ENCODE assay signal across 8 cellular contexts in the genomic region with DNA sequence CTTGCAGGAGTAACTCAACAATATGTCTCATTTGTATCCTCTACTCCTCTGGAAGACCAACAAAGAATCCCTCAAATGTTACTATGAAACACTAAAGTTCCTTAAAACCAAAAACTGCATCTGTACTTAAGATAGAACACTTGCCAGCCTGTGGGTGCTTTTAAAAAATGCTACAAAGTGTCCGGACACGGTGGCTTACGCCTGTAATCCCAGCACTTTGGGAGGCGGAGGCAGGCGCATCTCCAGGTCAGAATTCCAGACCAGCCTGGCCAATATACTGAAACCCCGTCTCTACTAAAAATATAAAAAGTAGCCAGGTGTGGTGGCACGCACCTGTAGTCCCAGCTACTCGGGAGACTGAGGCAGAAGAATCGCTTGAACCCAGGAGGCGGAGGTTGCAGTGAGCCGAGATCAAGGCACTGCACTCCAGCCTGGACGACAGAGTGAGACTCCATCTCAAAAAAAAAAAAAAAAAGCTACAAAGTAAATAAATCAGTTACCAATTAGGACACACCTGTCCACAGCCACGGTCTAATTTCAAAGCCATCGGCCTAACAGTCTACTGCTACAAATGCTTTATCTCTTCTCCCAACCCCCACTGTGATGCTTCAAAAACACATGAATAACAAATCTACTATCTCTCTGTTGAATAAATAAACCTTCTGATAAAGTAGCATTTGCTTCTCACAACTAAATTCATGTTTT. TPM values are rescaled to one million over a fixed set of nuclear protein-coding genes. Genes with fewer than 3 reads are reported as not detected.
DNase-seq lines count a peak whose midpoint lies in the region; ATAC-seq and TF ChIP-seq lines count a peak whose summit lies in the region.
"Not testable (repeated sequence)": the region's sequence is repeated elsewhere in the genome, so short reads cannot be mapped to it uniquely, and the experiment has no call there.

No MANE protein-coding gene starts in this region.

- not testable (repeated sequence) for DNase-seq in GM12865 (ENCODE audit: low read depth); SJCRH30; epithelial cell of esophagus (ENCODE audit: low read depth); memory B cell (ENCODE audit: low spot score in 2 of 2); retinal pigment epithelial cell (ENCODE audit: low read depth)
- DNase-seq in NCI-H146 treated with DMSO at 0.1 percent for 48 hours (lab: John Stamatoyannopoulos, UW; ENCODE audit: unreplicated experiment) = peak; percentile 69

- H3K27ac Mint-ChIP-seq in activated naive CD8-positive, alpha-beta T cell = peak overlapping the region; percentile 64
- H3K27ac Mint-ChIP-seq in memory B cell = peak overlapping the region; percentile 98

- peak overlapping the region; percentile 97 for H3K4me3 Mint-ChIP-seq in activated naive CD8-positive, alpha-beta T cell
- H3K4me3 Mint-ChIP-seq in memory B cell = peak overlapping the region; percentile 49

- peak overlapping the region; percentile 93 for H3K4me3 ChIP-seq in GM12865 (ENCODE audit: low read depth, low read length)
- peak overlapping the region; percentile 87 for H3K4me3 ChIP-seq in SJCRH30
- H3K4me3 ChIP-seq in epithelial cell of esophagus (ENCODE audit: low read length) = peak overlapping the region; percentile 99
- peak overlapping the region; percentile 85 for H3K4me3 ChIP-seq in retinal pigment epithelial cell (ENCODE audit: low read length)

- H3K27me3 ChIP-seq in SJCRH30 = not testable (repeated sequence)

- peaks cover 12% of the 10 kb centered on the region for H3K4me1 ChIP-seq in SJCRH30

- peak overlapping the region; percentile 88 for H3K27ac ChIP-seq in 22Rv1
- not testable (repeated sequence) for H3K27ac ChIP-seq in SJCRH30

- peaks cover 32% of the 10 kb centered on the region for H3K36me3 ChIP-seq in SJCRH30

- H3K36me3 Mint-ChIP-seq in activated naive CD8-positive, alpha-beta T cell = not testable (repeated sequence)
- H3K36me3 Mint-ChIP-seq in memory B cell = peaks cover 11% of the 10 kb centered on the region

- not testable (repeated sequence) for ATAC-seq in memory B cell (ENCODE audit: low read depth)

- H3K4me1 Mint-ChIP-seq in activated naive CD8-positive, alpha-beta T cell (ENCODE audit: low read depth) = peaks cover 51% of the 10 kb centered on the region
- peaks cover 23% of the 10 kb centered on the region for H3K4me1 Mint-ChIP-seq in memory B cell

- not testable (repeated sequence) for H3K9me3 ChIP-seq in SJCRH30 (replicated peaks)

- H3K27me3 Mint-ChIP-seq in activated naive CD8-positive, alpha-beta T cell; memory B cell: not testable (repeated sequence)

- TF ChIP-seq CTCF in 22Rv1 (IDR thresholded peaks at IDR 0.05); GM12865 (IDR thresholded peaks at IDR 0.05; ENCODE audit: insufficient read depth, low read depth, low read length, missing control alignments); epithelial cell of esophagus (IDR thresholded peaks at IDR 0.05; ENCODE audit: insufficient read depth, low read depth, low read length, missing control alignments); retinal pigment epithelial cell (conservative IDR thresholded peaks at IDR 0.05; ENCODE audit: low read depth, low read length): not testable (repeated sequence)

- H3K9me3 Mint-ChIP-seq in activated naive CD8-positive, alpha-beta T cell (ENCODE audit: low read depth); memory B cell: not testable (repeated sequence)

RNA-seq across cellular contexts. Expression of a gene that starts 3.2 kb away (rescaled TPM):
- total RNA-seq in SJCRH30 (2014; rRNA removed; shearing (Covaris generic)) = 99.1 and 99.7 TPM in 2 replicates
